Comparison of ENCODE assay signal across 34 cellular contexts in genomic region chr6:166820483-166820882, GRCh38.
"Had no signal": no experiment of that assay in that cellular context is flagged by ENCODE, and none has a peak within 500 bp of the region (broad histone marks: within the 10 kb centered on the region; RNA-seq: fewer than 3 reads in every experiment).

No MANE protein-coding gene starts in this region.

- H3K4me3 ChIP-seq: MG63 had no signal

- H3K36me3 ChIP-seq: MG63 had no signal

- DNase-seq: Karpas-422, Kasumi-1, MG63, MM.1S, MV-4-11, NCI-H1048, NCI-H1092, NCI-H1092 treated with DMSO at 0.1 percent for 48 hours, NCI-H1105, NCI-H1417, NCI-H1417 treated with DMSO at 0.1 percent for 48 hours, NCI-H1436, NCI-H1436 treated with DMSO at 0.1 percent for 48 hours, NCI-H146, NCI-H1694, NCI-H1694 treated with DMSO at 0.1 percent for 48 hours, NCI-H187, NCI-H187 treated with DMSO at 0.1 percent for 48 hours, NCI-H1930, NCI-H2029, NCI-H2029 treated with DMSO at 0.1 percent for 48 hours, NCI-H2081, NCI-H2081 treated with DMSO at 0.1 percent for 48 hours, NCI-H2107, NCI-H2171, NCI-H2171 treated with DMSO at 0.1 percent for 48 hours, NCI-H2227 treated with DMSO at 0.1 percent for 48 hours, NCI-H226, NCI-H345, NCI-H446, NCI-H446 treated with DMSO at 0.1 percent for 48 hours, NCI-H510A, NCI-H510A treated with DMSO at 0.1 percent for 48 hours, NCI-H524 had no signal

- H3K9me3 ChIP-seq: MG63 had no signal
